In the genomic region with DNA sequence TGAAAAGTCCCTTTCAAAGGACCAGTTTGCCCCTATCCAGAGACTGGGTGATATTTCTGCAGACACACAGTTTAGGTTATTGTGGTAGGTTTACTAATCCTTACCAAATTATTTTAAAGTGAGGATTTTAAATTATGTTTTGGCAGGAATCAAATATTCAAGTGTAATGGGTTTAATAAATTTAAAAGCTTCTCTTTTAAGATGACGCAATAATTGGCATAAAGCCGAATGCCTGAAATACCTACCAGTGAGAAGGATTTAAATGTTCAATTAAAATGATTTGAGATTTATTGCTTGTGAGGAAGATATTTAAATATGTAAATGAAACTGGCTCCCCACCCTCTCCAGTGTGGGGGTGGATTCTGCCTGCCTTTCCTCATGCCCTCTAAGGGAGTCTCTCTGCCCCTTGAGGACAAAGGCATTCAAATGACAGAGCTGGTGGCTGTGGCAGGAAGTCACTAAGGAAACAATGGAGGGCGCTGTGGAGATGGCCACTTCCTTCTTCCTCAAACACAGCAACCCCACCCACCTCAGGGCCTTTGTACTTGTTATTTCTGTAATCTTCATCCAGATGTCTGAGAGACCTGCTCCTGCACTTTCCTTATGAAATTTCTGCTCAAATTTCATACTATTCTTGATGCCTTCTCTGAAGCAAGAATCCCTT, we compare ENCODE assay signal across 8 cellular contexts.
DNase-seq lines count a peak whose midpoint lies in the region; ATAC-seq and TF ChIP-seq lines count a peak whose summit lies in the region.

No MANE protein-coding gene starts in this region.

- no peak overlapping the region for H2AFZ ChIP-seq in PC-3 (ENCODE audit: low read length)

- H3K9me3 ChIP-seq in PC-3 (ENCODE audit: low read length) = no peaks in the 10 kb centered on the region
- no peaks in the 10 kb centered on the region for H3K9me3 ChIP-seq in lower lobe of right lung

- H3K36me3 Mint-ChIP-seq in activated naive CD4-positive, alpha-beta T cell treated with anti-CD3 and anti-CD28 coated beads, Interleukin-2, amount 50 U/mL, for 24 hours = peaks cover 3% of the 10 kb centered on the region

- no peaks in the 10 kb centered on the region for H3K27me3 ChIP-seq in PC-3 (ENCODE audit: low read length)
- H3K27me3 ChIP-seq in lower lobe of right lung (ENCODE audit: low read depth) = no peaks in the 10 kb centered on the region

- H3K79me2 ChIP-seq in PC-3 (ENCODE audit: low read length) = no peaks in the 10 kb centered on the region

- H3F3A ChIP-seq in PC-3 (ENCODE audit: low read length, unreplicated experiment) = no peaks in the 10 kb centered on the region

- H3K27me3 Mint-ChIP-seq in activated naive CD4-positive, alpha-beta T cell treated with anti-CD3 and anti-CD28 coated beads, Interleukin-2, amount 50 U/mL, for 24 hours = no peaks in the 10 kb centered on the region

- peaks cover 65% of the 10 kb centered on the region for H3K4me1 Mint-ChIP-seq in activated naive CD4-positive, alpha-beta T cell treated with anti-CD3 and anti-CD28 coated beads, Interleukin-2, amount 50 U/mL, for 24 hours

- H4K20me1 ChIP-seq in PC-3 (ENCODE audit: low read length) = no peaks in the 10 kb centered on the region

- H3K4me3 ChIP-seq in PC-3 (ENCODE audit: low read length) (no peak overlapping the region), lower lobe of right lung (no peak overlapping the region)

- no peaks in the 10 kb centered on the region for H3K9me2 ChIP-seq in PC-3 (replicated peaks; ENCODE audit: low read length)

- intact Hi-C loops in PC-3 (cut with micrococcal nuclease) (no loop called here), lower lobe of right lung (cut with DNase I) (no loop called here)

- H3K4me2 ChIP-seq in PC-3 (ENCODE audit: low read length) = no peak overlapping the region

- CTCF ChIA-PET in PC-3 (lab: Charles Lee) = interaction anchor here (0.6 kb wide), 1 partner anchor 19 kb away, joined by 3 read pairs; no protein-coding TSS in a partner anchor

- TF ChIP-seq CTCF in PC-3 (conservative IDR thresholded peaks at IDR 0.05; ENCODE audit: low read depth, low read length) (peak; percentile 47), lower lobe of right lung (IDR thresholded peaks at IDR 0.05) (peak; percentile 25)

- ATAC-seq in PC-3 (no peak; the same call in 1 of the 2 replicates), lower lobe of right lung (peak; percentile 57 to 81), HG03039 (IDR thresholded peaks at IDR 0.05; ENCODE audit: unreplicated experiment) (no peak), GM18502 (IDR thresholded peaks at IDR 0.05; ENCODE audit: poor library complexity, unreplicated experiment) (no peak)

- no peaks in the 10 kb centered on the region for H3K9me3 Mint-ChIP-seq in activated naive CD4-positive, alpha-beta T cell treated with anti-CD3 and anti-CD28 coated beads, Interleukin-2, amount 50 U/mL, for 24 hours

- POLR2A ChIA-PET in PC-3 (lab: Charles Lee; ENCODE audit: unreplicated experiment) = no interaction called here

- peak overlapping the region; percentile 25 for H3K27ac Mint-ChIP-seq in activated naive CD4-positive, alpha-beta T cell treated with anti-CD3 and anti-CD28 coated beads, Interleukin-2, amount 50 U/mL, for 24 hours

- H3K27ac ChIP-seq in PC-3 (ENCODE audit: low read length) (no peak overlapping the region), lower lobe of right lung (no peak overlapping the region)

- H3K36me3 ChIP-seq in PC-3 (ENCODE audit: low read depth, low read length) (no peaks in the 10 kb centered on the region), lower lobe of right lung (no peaks in the 10 kb centered on the region)

- H3K4me1 ChIP-seq in PC-3 (ENCODE audit: insufficient read depth, low read length) (no peaks in the 10 kb centered on the region), lower lobe of right lung (peaks cover 13% of the 10 kb centered on the region)

- peak; percentile 50 for DNase-seq in NCI-H2171 treated with DMSO at 0.1 percent for 48 hours (lab: John Stamatoyannopoulos, UW)
- no peak for DNase-seq in NCI-H2171 (lab: John Stamatoyannopoulos, UW)
- peak; percentile 48 for DNase-seq in PC-3
- peak; percentile 73 for DNase-seq in lower lobe of right lung
- DNase-seq in kidney glomerular epithelial cell (lab: John Stamatoyannopoulos, UW) = no peak

- BruUV-seq in PC-3 (replicated peaks; lab: Mats Ljungman, UMichigan) = no TSS peak

- no peak overlapping the region for H3K4me3 Mint-ChIP-seq in activated naive CD4-positive, alpha-beta T cell treated with anti-CD3 and anti-CD28 coated beads, Interleukin-2, amount 50 U/mL, for 24 hours

- H3K9ac ChIP-seq in PC-3 (ENCODE audit: low read length) = no peak overlapping the region

Comparison
In these comparisons a context has a peak if more than half of its experiments do, and no peak if none do; other contexts are left out.
1. DNase-seq: peak in NCI-H2171 treated with DMSO at 0.1 percent for 48 hours (single experiment), PC-3 (single experiment) and lower lobe of right lung (single experiment); none in NCI-H2171 (single experiment) and kidney glomerular epithelial cell (single experiment).
2. ATAC-seq: peak in lower lobe of right lung (2 of 2); none in PC-3 (single experiment), HG03039 (single experiment) and GM18502 (single experiment).